Comparison of ENCODE assay signal across 1 cellular context in the genomic region with DNA sequence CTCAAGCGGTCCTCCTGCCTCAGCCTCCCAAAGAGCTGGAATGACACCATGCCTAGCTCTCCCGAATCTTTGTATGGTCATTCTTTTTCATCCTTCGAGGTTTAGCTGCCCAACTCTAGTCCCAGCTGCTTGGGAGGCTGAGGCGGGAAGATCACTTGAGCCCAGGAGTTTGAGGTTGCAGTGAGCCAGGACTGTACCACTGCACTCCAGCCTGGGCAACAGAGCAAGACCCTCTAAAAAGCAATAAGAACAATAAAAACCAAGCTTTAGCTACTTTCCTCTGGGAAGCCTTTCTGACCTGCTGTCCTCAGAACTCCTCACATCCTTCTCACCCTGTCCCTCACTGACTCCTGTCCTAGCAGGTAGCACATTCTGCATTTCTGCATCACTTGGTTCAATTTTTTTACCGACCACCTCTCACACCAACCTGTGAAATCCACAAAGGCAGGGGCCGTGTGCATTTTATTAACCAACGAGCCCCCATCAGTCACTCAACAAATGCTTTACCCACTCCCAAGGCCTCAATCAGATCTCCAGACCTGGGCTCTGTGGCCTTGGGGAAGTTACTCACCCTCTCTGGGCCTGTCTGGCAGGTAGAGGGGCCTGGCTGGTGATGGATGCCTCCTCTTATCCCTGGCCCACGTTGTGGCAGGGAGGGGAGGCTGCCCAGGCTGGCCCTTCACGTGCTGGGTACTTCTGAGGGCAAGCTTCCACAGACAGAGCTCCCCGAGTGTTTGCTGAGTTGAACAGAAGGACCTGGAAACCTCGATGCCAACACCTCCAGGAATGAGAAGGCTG.
TF ChIP-seq lines count a peak whose summit lies in the region.

No MANE protein-coding gene starts in this region.

TF ChIP-seq in GM23338, 12 proteins besides CTCF, POLR2A, EP300 and RAD21:
- TF ChIP-seq NANOG (IDR thresholded peaks at IDR 0.05; ENCODE audit: borderline replicate concordance) = no peak
- TF ChIP-seq ZNF331 (CRISPR knock-in tag; IDR thresholded peaks at IDR 0.05; ENCODE audit: low read depth) = no peak
